25 cellular contexts compared by ENCODE assay signal in genomic region chr1:119903443-119903835, GRCh38. TPM values are rescaled to one million over a fixed set of nuclear protein-coding genes. Genes with fewer than 3 reads are reported as not detected.
DNase-seq lines count a peak whose midpoint lies in the region; ATAC-seq, FAIRE-seq and TF ChIP-seq lines count a peak whose summit lies in the region.
"Had no signal": no experiment of that assay in that cellular context is flagged by ENCODE, and none has a peak within 500 bp of the region (broad histone marks: within the 10 kb centered on the region; RNA-seq: fewer than 3 reads in every experiment).

No MANE protein-coding gene starts in this region.

- no peak overlapping the region for H2AFZ ChIP-seq in PC-3 (ENCODE audit: low read length)

- H3K4me1 ChIP-seq in PC-3 (ENCODE audit: insufficient read depth, low read length) (peaks cover 5% of the 10 kb centered on the region; the same call in 1 of the 2 replicates), colonic mucosa (no peaks in the 10 kb centered on the region)
- H3K4me1 ChIP-seq: BLaER1 had no signal

- H3K79me2 ChIP-seq in PC-3 (ENCODE audit: low read length): no peaks in the 10 kb centered on the region

- H3K27ac ChIP-seq in PC-3 (ENCODE audit: low read length) (no peak overlapping the region), colonic mucosa (no peak overlapping the region)
- H3K27ac ChIP-seq: BLaER1, RWPE1, SK-N-MC had no signal

- DNase-seq in ELR (ENCODE audit: low read depth) (peak; percentile 45), PC-3 (peak; percentile 53), fibroblast of mammary gland (ENCODE audit: low read depth) (peak; percentile 7), kidney tubule cell (ENCODE audit: low spot score) (peak; percentile 18), GM19239 (ENCODE audit: insufficient read length, low spot score) (no peak), colonic mucosa (no peak)
- DNase-seq: CD4-positive, alpha-beta T cell; Karpas-422; MV-4-11; NCI-H2029 treated with DMSO at 0.1 percent for 48 hours; NCI-H526 treated with DMSO at 0.1 percent for 48 hours; SHP77 had no signal

- intact Hi-C loops in PC-3 (cut with micrococcal nuclease): no loop called here
- intact Hi-C loops in colonic mucosa (cut with DNase I): no loop called here

- ATAC-seq in PC-3 (peak; percentile 73), HG02588 (IDR thresholded peaks at IDR 0.05; ENCODE audit: unreplicated experiment) (no peak)
- ATAC-seq: GM12878, HCT116 had no signal

- H3K36me3 ChIP-seq in PC-3 (ENCODE audit: low read depth, low read length) (no peaks in the 10 kb centered on the region), colonic mucosa (no peaks in the 10 kb centered on the region)
- H3K36me3 ChIP-seq: BLaER1 had no signal

- CTCF ChIA-PET in PC-3 (lab: Charles Lee): no interaction called here

- H3K4me3 ChIP-seq in PC-3 (ENCODE audit: low read length) (no peak overlapping the region), fibroblast of mammary gland (ENCODE audit: control insufficient read depth, low read depth, low read length) (no peak overlapping the region), colonic mucosa (no peak overlapping the region)
- H3K4me3 ChIP-seq: BLaER1, GM12878, SK-N-MC had no signal

- no peak overlapping the region for H3K4me2 ChIP-seq in PC-3 (ENCODE audit: low read length)
- H3K4me2 ChIP-seq: BLaER1 had no signal

- BruUV-seq in PC-3 (replicated peaks; lab: Mats Ljungman, UMichigan): no TSS peak

- H3K27me3 ChIP-seq in PC-3 (ENCODE audit: low read length) (no peaks in the 10 kb centered on the region), colonic mucosa (no peaks in the 10 kb centered on the region)
- H3K27me3 ChIP-seq: BLaER1 had no signal

- H3K9ac ChIP-seq in PC-3 (ENCODE audit: low read length): no peak overlapping the region
- H3K9ac ChIP-seq in colonic mucosa (ENCODE audit: low read depth in 2 of 2, low read length in 2 of 2): no peak overlapping the region
- H3K9ac ChIP-seq: BLaER1 had no signal

- H3K9me2 ChIP-seq in PC-3 (replicated peaks; ENCODE audit: low read length): no peaks in the 10 kb centered on the region

- no peaks in the 10 kb centered on the region for H3F3A ChIP-seq in PC-3 (ENCODE audit: low read length, unreplicated experiment)

- POLR2A ChIA-PET in PC-3 (lab: Charles Lee; ENCODE audit: unreplicated experiment): no interaction called here

- H4K20me1 ChIP-seq in PC-3 (ENCODE audit: low read length): no peaks in the 10 kb centered on the region
- H4K20me1 ChIP-seq: BLaER1 had no signal

- FAIRE-seq in GM19239 (lab: Jason Lieb, UNC): no peak
- FAIRE-seq: D721Med, G401.6, GM12878 had no signal

- H3K9me3 ChIP-seq in PC-3 (ENCODE audit: low read length) (no peaks in the 10 kb centered on the region), colonic mucosa (no peaks in the 10 kb centered on the region)

- no peak for TF ChIP-seq CTCF in PC-3 (conservative IDR thresholded peaks at IDR 0.05; ENCODE audit: low read depth, low read length)
- TF ChIP-seq CTCF in fibroblast of mammary gland (conservative IDR thresholded peaks at IDR 0.05; ENCODE audit: control insufficient read depth, insufficient read depth, low read depth, low read length): no peak
- TF ChIP-seq CTCF in colonic mucosa (IDR thresholded peaks at IDR 0.05): no peak

RNA-seq across cellular contexts. Expression of gene ADAM30, which starts 7.1 kb away (rescaled TPM):
- total RNA-seq in PC-3 (2014; rRNA removed) (not detected in 2 replicates), colonic mucosa (not detected)
- total RNA-seq: A172; CD4-positive, alpha-beta T cell; GM12878; H4; HT-29; MCF 10A; NCI-H460 had no signal

Comparison
In these comparisons a context has a peak if more than half of its experiments do, and no peak if none do; other contexts are left out.
1. DNase-seq: peak in ELR (single experiment), PC-3 (single experiment), fibroblast of mammary gland (single experiment) and kidney tubule cell (single experiment); none in GM19239 (single experiment) and colonic mucosa (single experiment).